ENCODE assay signal across 16 cellular contexts in the genomic region with DNA sequence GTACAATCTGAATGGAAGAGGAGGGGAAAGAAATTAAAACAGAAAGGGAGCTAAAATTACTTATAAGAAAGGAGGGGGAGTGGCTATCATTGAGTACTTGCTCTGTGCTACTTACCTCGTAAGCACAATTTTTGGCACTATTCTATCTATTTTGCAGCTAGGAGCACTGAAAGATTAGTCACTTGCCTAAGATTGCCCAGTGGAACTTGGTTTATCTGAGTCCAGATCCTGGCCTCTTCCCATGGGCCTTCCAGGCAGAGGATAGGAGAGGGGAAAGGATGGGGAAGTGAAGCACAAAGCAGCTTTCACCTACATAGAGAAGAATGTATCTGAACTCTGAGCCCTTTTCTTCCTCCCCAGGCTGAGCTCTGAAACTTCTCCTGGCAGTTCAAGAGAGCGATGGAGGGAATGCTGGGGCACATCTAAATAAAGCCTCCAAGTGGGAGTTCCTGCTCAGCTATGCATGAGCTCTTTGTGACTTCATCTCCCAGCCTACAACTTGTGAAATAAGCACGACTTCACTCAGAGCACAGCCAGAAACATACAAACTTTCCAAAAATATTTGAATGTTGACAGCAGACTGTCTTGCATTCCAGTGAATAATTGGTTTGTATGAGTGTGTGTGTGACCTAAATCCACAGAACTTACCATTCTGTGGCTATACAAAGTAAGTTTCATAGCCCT. TPM values are rescaled to one million over a fixed set of nuclear protein-coding genes. Genes with fewer than 3 reads are reported as not detected.
DNase-seq lines count a peak whose midpoint lies in the region; ATAC-seq and TF ChIP-seq lines count a peak whose summit lies in the region.
"Had no signal": no experiment of that assay in that cellular context is flagged by ENCODE, and none has a peak within 500 bp of the region (broad histone marks: within the 10 kb centered on the region; RNA-seq: fewer than 3 reads in every experiment).

No MANE protein-coding gene starts in this region.

- H3K4me3 ChIP-seq in AG04449 (ENCODE audit: low read depth, low read length): no peak overlapping the region
- H3K4me3 ChIP-seq in ascending aorta: no peak overlapping the region
- H3K4me3 ChIP-seq in gastroesophageal sphincter: no peak overlapping the region
- no peak overlapping the region for H3K4me3 ChIP-seq in neural progenitor cell
- H3K4me3 ChIP-seq: spleen had no signal

- peaks cover 14% of the 10 kb centered on the region for H3K4me1 Mint-ChIP-seq in neural progenitor cell
- H3K4me1 Mint-ChIP-seq: naive B cell had no signal

- TF ChIP-seq CTCF in AG04449 (IDR thresholded peaks at IDR 0.05; ENCODE audit: insufficient read depth, low read length, missing control alignments): no peak
- no peak for TF ChIP-seq CTCF in ascending aorta (IDR thresholded peaks at IDR 0.05)
- TF ChIP-seq CTCF in gastroesophageal sphincter (IDR thresholded peaks at IDR 0.05): no peak
- no peak for TF ChIP-seq CTCF in neural progenitor cell (IDR thresholded peaks at IDR 0.05)

- H3K27ac ChIP-seq in ascending aorta (peak overlapping the region; percentile 91 to 93), gastroesophageal sphincter (peak overlapping the region in 3 of 4 donors; percentile 47 to 62 (median 52)), neural progenitor cell (no peak overlapping the region)
- H3K27ac ChIP-seq: spleen had no signal

- no peaks in the 10 kb centered on the region for H4K20me1 ChIP-seq in neural progenitor cell (ENCODE audit: low read depth)

- no peaks in the 10 kb centered on the region for H3K36me3 ChIP-seq in ascending aorta
- H3K36me3 ChIP-seq in gastroesophageal sphincter: no peaks in the 10 kb centered on the region
- no peaks in the 10 kb centered on the region for H3K36me3 ChIP-seq in neural progenitor cell
- H3K36me3 ChIP-seq: spleen had no signal

- TF ChIP-seq POLR2A in gastroesophageal sphincter (IDR thresholded peaks at IDR 0.05): no peak

- POLR2A ChIA-PET in AG04449 (lab: Yijun Ruan, JAX): interaction anchor here (0.5 to 1.4 kb wide), 5 partner anchors 9 to 270 kb away, joined by 3 to 8 read pairs (median 3); no protein-coding TSS in a partner anchor

- no peak overlapping the region for H3K9ac ChIP-seq in neural progenitor cell

- peak; percentile 94 for DNase-seq in AG04449 (ENCODE audit: low read depth, low spot score)
- peak in 1 of 2 donors; percentile 79 for DNase-seq in ascending aorta (ENCODE audit: low spot score in 2 of 2)
- DNase-seq in neural progenitor cell (ENCODE audit: low spot score): peak; percentile 18
- DNase-seq in T1000 (lab: John Stamatoyannopoulos, UW): no peak
- DNase-seq in NCI-H526 (lab: John Stamatoyannopoulos, UW): no peak
- no peak for DNase-seq in NCI-H345 (lab: John Stamatoyannopoulos, UW)
- DNase-seq: 8988T; activated T-cell treated with anti-CD3 and anti-CD28 coated beads, Interleukin-2, amount 50 U/mL, for 72 hours; naive B cell; spleen; SW 1271 had no signal

- CTCF ChIA-PET in AG04449 (lab: Yijun Ruan, JAX): interaction anchor here (0.9 to 1.1 kb wide), 4 partner anchors 15 to 270 kb away, joined by 3 to 5 read pairs (median 4); no protein-coding TSS in a partner anchor

- no peaks in the 10 kb centered on the region for H3K79me2 ChIP-seq in neural progenitor cell (ENCODE audit: low read depth)

- ATAC-seq in gastroesophageal sphincter: peak; percentile 79
- ATAC-seq in GM21528 (IDR thresholded peaks at IDR 0.05; ENCODE audit: low FRiP score, unreplicated experiment): no peak
- ATAC-seq: activated T-cell treated with anti-CD3 and anti-CD28 coated beads, Interleukin-2, amount 50 U/mL, for 72 hours had no signal

- H3K9me3 ChIP-seq in ascending aorta (no peaks in the 10 kb centered on the region), gastroesophageal sphincter (no peaks in the 10 kb centered on the region), neural progenitor cell (ENCODE audit: low read depth) (no peaks in the 10 kb centered on the region)

- no peak for TF ChIP-seq EP300 in gastroesophageal sphincter (IDR thresholded peaks at IDR 0.05)

- H3K4me2 ChIP-seq in neural progenitor cell: no peak overlapping the region

- H3K4me1 ChIP-seq in ascending aorta (peaks cover 6 to 16% of the 10 kb centered on the region in 2 donors), gastroesophageal sphincter (no peaks in the 10 kb centered on the region), neural progenitor cell (peaks cover 5% of the 10 kb centered on the region)

- peaks cover 3% of the 10 kb centered on the region for H3K27me3 Mint-ChIP-seq in neural progenitor cell (ENCODE audit: insufficient read depth, low read depth)

- peaks cover 2% of the 10 kb centered on the region for H3K9me3 Mint-ChIP-seq in neural progenitor cell
- H3K9me3 Mint-ChIP-seq: type B pancreatic cell had no signal

- intact Hi-C loops in ascending aorta (cut with DNase I): loop anchor here (2.0 kb wide), 1 partner anchor 94 kb away; no protein-coding TSS in a partner anchor

- WGBS in gastroesophageal sphincter (ENCODE audit: low coverage in 1 of 2), 2 donors: 20 to 29% methylated on average over 3 of the region's 3 CpGs

- H3K36me3 Mint-ChIP-seq in neural progenitor cell: no peaks in the 10 kb centered on the region
- H3K36me3 Mint-ChIP-seq: naive B cell, type B pancreatic cell had no signal

- H2AFZ ChIP-seq in neural progenitor cell (replicated peaks): no peak overlapping the region

- no peak overlapping the region for H3K27ac Mint-ChIP-seq in neural progenitor cell
- H3K27ac Mint-ChIP-seq: activated T-cell treated with anti-CD3 and anti-CD28 coated beads, Interleukin-2, amount 50 U/mL, for 72 hours; naive B cell; type B pancreatic cell had no signal

- H3K27me3 ChIP-seq in ascending aorta (no peaks in the 10 kb centered on the region), gastroesophageal sphincter (peaks cover 5% of the 10 kb centered on the region), neural progenitor cell (no peaks in the 10 kb centered on the region)
- H3K27me3 ChIP-seq: spleen had no signal

- no peak overlapping the region for H3K4me3 Mint-ChIP-seq in neural progenitor cell
- H3K4me3 Mint-ChIP-seq: activated T-cell treated with anti-CD3 and anti-CD28 coated beads, Interleukin-2, amount 50 U/mL, for 72 hours; naive B cell; type B pancreatic cell had no signal

- no peaks in the 10 kb centered on the region for H3F3A ChIP-seq in neural progenitor cell (ENCODE audit: low read depth)

RNA-seq across cellular contexts. Expression of gene HMGB4, which starts 29.4 kb away (rescaled TPM):
- total RNA-seq in ascending aorta (not detected), gastroesophageal sphincter (not detected), neural progenitor cell (ENCODE audit: low replicate concordance) (not detected in 2 replicates)
- total RNA-seq: activated T-cell treated with anti-CD3 and anti-CD28 coated beads, Interleukin-2, amount 50 U/mL, for 72 hours; endothelial cell of umbilical vein; LHCN-M2; spleen had no signal

Comparison
In these comparisons a context has a peak if more than half of its experiments do, and no peak if none do; other contexts are left out.
1. DNase-seq: peak in AG04449 (single experiment) and neural progenitor cell (single experiment); none in T1000 (single experiment), NCI-H526 (0 of 2) and NCI-H345 (single experiment).